10 cellular contexts compared by ENCODE assay signal in the genomic region with DNA sequence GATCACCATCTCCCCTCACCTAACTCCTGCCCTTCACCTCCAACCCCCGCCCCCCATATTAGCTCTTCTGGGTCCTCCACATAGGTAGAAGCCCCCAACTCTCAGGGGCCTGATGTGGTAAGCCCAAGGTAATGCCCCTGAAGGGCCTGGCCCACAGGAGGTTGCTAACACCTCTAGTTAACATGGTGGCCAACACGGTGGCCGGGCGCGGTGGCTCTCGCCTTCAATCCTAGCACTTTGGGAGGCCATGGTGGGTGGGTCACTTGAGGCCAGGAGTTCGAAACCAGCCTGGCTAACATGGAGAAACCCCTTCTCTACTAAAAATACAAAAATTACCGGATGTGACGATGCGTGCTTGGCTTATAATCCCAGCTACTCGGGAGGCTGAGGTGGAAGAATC. TPM values are rescaled to one million over a fixed set of nuclear protein-coding genes. Genes with fewer than 3 reads are reported as not detected.
"Had no signal": no experiment of that assay in that cellular context is flagged by ENCODE, and none has a peak within 500 bp of the region (broad histone marks: within the 10 kb centered on the region; RNA-seq: fewer than 3 reads in every experiment).

No MANE protein-coding gene starts in this region.

- H2AFZ ChIP-seq: GM23248, GM23338 had no signal

- H3K4me3 ChIP-seq: HAP-1 had no signal

- H3K4me3 Mint-ChIP-seq: HFFc6 had no signal

- H3K36me3 ChIP-seq: HAP-1 had no signal

- H3K4me1 ChIP-seq: HAP-1 had no signal

- FAIRE-seq: H54 had no signal

- H3K9ac ChIP-seq: GM23248 had no signal

- DNase-seq: GM23248, GOT3, H7, H9, HCEC 1CT, HFFc6 had no signal

- H3K27ac ChIP-seq: GM23248 had no signal

- H3K27ac Mint-ChIP-seq: GM23338, HFFc6 had no signal

- H3K9me3 Mint-ChIP-seq: GM23338, H9, HFFc6 had no signal

- H3K9me3 ChIP-seq: HAP-1 had no signal

RNA-seq across cellular contexts. Expression of gene MLXIPL, which starts 1.0 kb away (rescaled TPM):
- total RNA-seq: GM23248, H4, HFFc6 had no signal
- polyA plus RNA-seq: GM23248 had no signal
